In the genomic region with DNA sequence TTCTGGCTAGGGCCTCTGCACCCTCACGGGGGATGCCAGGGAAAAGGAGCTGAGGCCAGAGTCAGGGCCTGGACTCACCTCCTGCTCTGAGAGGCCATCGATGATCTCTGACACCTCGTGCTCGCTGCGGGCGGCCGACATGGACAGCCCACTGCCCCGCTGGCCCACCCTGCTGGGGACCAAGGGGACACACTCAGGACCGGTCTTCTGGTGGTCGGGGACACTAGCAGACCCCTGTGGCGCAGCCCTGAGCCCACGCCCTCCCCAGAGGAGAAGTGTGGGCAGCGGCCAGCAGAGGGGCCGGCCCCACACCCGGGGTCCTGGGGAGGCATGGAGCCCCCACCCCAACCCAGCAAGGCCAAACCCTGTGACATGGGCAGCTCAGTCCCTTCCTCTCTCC, we compare ENCODE assay signal across 1 cellular context.
TF ChIP-seq lines count a peak whose summit lies in the region.

No MANE protein-coding gene starts in this region.

TF ChIP-seq in IMR-90, 13 proteins besides CTCF, POLR2A, EP300 and RAD21:
- TF ChIP-seq, protein P1, sequence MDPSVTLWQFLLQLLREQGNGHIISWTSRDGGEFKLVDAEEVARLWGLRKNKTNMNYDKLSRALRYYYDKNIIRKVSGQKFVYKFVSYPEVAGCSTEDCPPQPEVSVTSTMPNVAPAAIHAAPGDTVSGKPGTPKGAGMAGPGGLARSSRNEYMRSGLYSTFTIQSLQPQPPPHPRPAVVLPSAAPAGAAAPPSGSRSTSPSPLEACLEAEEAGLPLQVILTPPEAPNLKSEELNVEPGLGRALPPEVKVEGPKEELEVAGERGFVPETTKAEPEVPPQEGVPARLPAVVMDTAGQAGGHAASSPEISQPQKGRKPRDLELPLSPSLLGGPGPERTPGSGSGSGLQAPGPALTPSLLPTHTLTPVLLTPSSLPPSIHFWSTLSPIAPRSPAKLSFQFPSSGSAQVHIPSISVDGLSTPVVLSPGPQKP (IDR thresholded peaks at IDR 0.05; ENCODE audit: borderline replicate concordance, low read depth, low read length) = no peak
- no peak for TF ChIP-seq RCOR1 (IDR thresholded peaks at IDR 0.05; ENCODE audit: insufficient replicate concordance, low read length)
- TF ChIP-seq NFE2L2 (IDR thresholded peaks at IDR 0.05; ENCODE audit: low read depth, low read length) = no peak
- TF ChIP-seq CEBPB (IDR thresholded peaks at IDR 0.05; ENCODE audit: low read depth, low read length) = no peak
- TF ChIP-seq BHLHE40 (IDR thresholded peaks at IDR 0.05; ENCODE audit: low read depth, low read length) = no peak
- TF ChIP-seq MXI1 (IDR thresholded peaks at IDR 0.05; ENCODE audit: borderline replicate concordance, low read depth, low read length) = no peak
